1 cellular context compared by ENCODE assay signal in genomic region chr5:135398855-135399837, GRCh38.
TF ChIP-seq lines count a peak whose summit lies in the region.

MACROH2A1 (minus strand) TSS chr5:135399231; CDS start chr5:135389093, 10,138 bp downstream.

TF ChIP-seq in K562, 482 proteins besides CTCF, POLR2A, EP300 and RAD21 (continued from another document and continues in another):
- TF ChIP-seq TFE3 (CRISPR knock-in tag; IDR thresholded peaks at IDR 0.05) (no peak), RNF219 (CRISPR knock-in tag; IDR thresholded peaks at IDR 0.05) (no peak), SAFB (IDR thresholded peaks at IDR 0.05; ENCODE audit: borderline replicate concordance, low read depth, low read length) (no peak), GATAD2B (IDR thresholded peaks at IDR 0.05; ENCODE audit: borderline replicate concordance) (peak; percentile 89; the same call in 1 of the 2 replicates), BCLAF1 (IDR thresholded peaks at IDR 0.05; ENCODE audit: borderline replicate concordance in 1 of 2, control insufficient read depth in 1 of 2, low read depth in 2 of 2, low read length in 1 of 2) (no peak), RREB1 (CRISPR knock-in tag; IDR thresholded peaks at IDR 0.05) (0 out of 2 replicates have a peak, but pooled peaks have one; percentile 68), ATF6 (CRISPR knock-in tag; IDR thresholded peaks at IDR 0.05) (no peak), BCOR (IDR thresholded peaks at IDR 0.05) (no peak), ZBTB40 (IDR thresholded peaks at IDR 0.05) (0 out of 2 replicates have a peak, but pooled peaks have one; percentile 29), ZBTB40 (CRISPR knock-in tag; IDR thresholded peaks at IDR 0.05) (no peak), CLOCK (CRISPR knock-in tag; IDR thresholded peaks at IDR 0.05; ENCODE audit: borderline replicate concordance) (no peak), ZNF311 (CRISPR knock-in tag; IDR thresholded peaks at IDR 0.05) (no peak), GMEB1 (CRISPR knock-in tag; IDR thresholded peaks at IDR 0.05) (peak; percentile 68)
